ENCODE assay signal across 22 cellular contexts in genomic region chr10:49833162-49833561, GRCh38.
DNase-seq lines count a peak whose midpoint lies in the region; ATAC-seq and TF ChIP-seq lines count a peak whose summit lies in the region.
"Had no signal": no experiment of that assay in that cellular context is flagged by ENCODE, and none has a peak within 500 bp of the region (broad histone marks: within the 10 kb centered on the region; RNA-seq: fewer than 3 reads in every experiment).

No MANE protein-coding gene starts in this region.

- H2AK9ac ChIP-seq in IMR-90 (replicated peaks; ENCODE audit: low read depth, low read length, poor library complexity), result no peak overlapping the region

- no peak for TF ChIP-seq POLR2A in IMR-90 (IDR thresholded peaks at IDR 0.05; ENCODE audit: low read depth, low read length)

- H3K23ac ChIP-seq in IMR-90 (ENCODE audit: low read depth, low read length), result no peak overlapping the region

- H3K56ac ChIP-seq in IMR-90 (ENCODE audit: extremely low read depth, insufficient read depth, low read length), result no peak overlapping the region

- H3K4me3 Mint-ChIP-seq in endodermal cell, result no peak overlapping the region
- no peak overlapping the region for H3K4me3 Mint-ChIP-seq in nephron
- H3K4me3 Mint-ChIP-seq: CD14-positive monocyte; CD4-positive, alpha-beta T cell; CD8-positive, alpha-beta memory T cell had no signal

- H3K9ac ChIP-seq in IMR-90 (ENCODE audit: low read depth, low read length) (no peak overlapping the region), endodermal cell (ENCODE audit: extremely low read depth, low read length, poor library complexity, severe bottlenecking) (no peak overlapping the region)
- H3K9ac ChIP-seq: BLaER1 treated with 17β-estradiol and CSF1 and Interleukin-3, amounts not matched to agents 10 nM and 100 nM had no signal

- no peak overlapping the region for H2BK15ac ChIP-seq in IMR-90 (ENCODE audit: low read depth, low read length)

- H3K4me1 ChIP-seq in A673 (ENCODE audit: insufficient read depth, low read length, poor library complexity, severe bottlenecking), result peaks cover 70% of the 10 kb centered on the region
- H3K4me1 ChIP-seq in IMR-90 (ENCODE audit: control insufficient read depth, insufficient read depth, low read length), result peaks cover 2% of the 10 kb centered on the region; the same call in 1 of the 2 replicates
- H3K4me1 ChIP-seq in endodermal cell (ENCODE audit: control insufficient read depth, insufficient read depth, low read length), result no peaks in the 10 kb centered on the region
- H3K4me1 ChIP-seq: BE2C had no signal

- no peak overlapping the region for H2AK5ac ChIP-seq in IMR-90 (ENCODE audit: low read depth, low read length)

- H3K4me3 ChIP-seq in A673 (ENCODE audit: low read depth, low read length, poor library complexity, severe bottlenecking) (no peak overlapping the region), IMR-90 (ENCODE audit: insufficient read depth, low read depth, low read length) (no peak overlapping the region), endodermal cell (ENCODE audit: low read length) (no peak overlapping the region)
- H3K4me3 ChIP-seq: BLaER1 treated with 17β-estradiol and CSF1 and Interleukin-3, amounts not matched to agents 10 nM and 100 nM; GM12878 had no signal

- no peaks in the 10 kb centered on the region for H3K27me3 Mint-ChIP-seq in endodermal cell (ENCODE audit: insufficient read depth)
- no peaks in the 10 kb centered on the region for H3K27me3 Mint-ChIP-seq in nephron (ENCODE audit: low read depth)
- H3K27me3 Mint-ChIP-seq: CD4-positive, alpha-beta T cell; CD8-positive, alpha-beta memory T cell had no signal

- ATAC-seq in IMR-90 (ENCODE audit: low read depth) (no peak), GM21526 (IDR thresholded peaks at IDR 0.05; ENCODE audit: low FRiP score, unreplicated experiment) (no peak)
- ATAC-seq: GM12878 had no signal

- BruUV-seq in A673 (replicated peaks; lab: Mats Ljungman, UMichigan) (no TSS peak), IMR-90 (replicated peaks; lab: Mats Ljungman, UMichigan) (no TSS peak)

- TF ChIP-seq CTCF in A673 (conservative IDR thresholded peaks at IDR 0.05; ENCODE audit: low read depth, low read length), result no peak
- no peak for TF ChIP-seq CTCF in IMR-90 (conservative IDR thresholded peaks at IDR 0.05; ENCODE audit: low read depth, low read length)
- no peak for TF ChIP-seq CTCF in endodermal cell (conservative IDR thresholded peaks at IDR 0.05)
- TF ChIP-seq CTCF in nephron (IDR thresholded peaks at IDR 0.05; ENCODE audit: unreplicated experiment in 3 of 3), result no peak

- H4K8ac ChIP-seq in IMR-90 (ENCODE audit: low read depth in 2 of 2, low read length in 2 of 2), result no peak overlapping the region

- H4K20me1 ChIP-seq in IMR-90 (ENCODE audit: insufficient read depth, low read length), result no peaks in the 10 kb centered on the region; the same call in 1 of the 2 replicates
- H4K20me1 ChIP-seq: BLaER1 treated with 17β-estradiol and CSF1 and Interleukin-3, amounts not matched to agents 10 nM and 100 nM had no signal

- CTCF ChIA-PET in A673 (lab: Charles Lee), result no interaction called here
- CTCF ChIA-PET in IMR-90 (lab: Yijun Ruan, JAX), result no interaction called here

- dilution Hi-C loops in IMR-90 (cut with HindIII; ENCODE audit: low sequenced_read_pairs, unreplicated experiment), result no loop called here

- in situ Hi-C loops in IMR-90 (cut with MboI; ENCODE audit: low sequenced_read_pairs), result no loop called here

- H3K9me3 ChIP-seq in A673 (ENCODE audit: low read depth, low read length, poor library complexity, severe bottlenecking) (no peaks in the 10 kb centered on the region), IMR-90 (ENCODE audit: control insufficient read depth, insufficient read depth, low read length) (no peaks in the 10 kb centered on the region), endodermal cell (ENCODE audit: control insufficient read depth, low read length) (no peaks in the 10 kb centered on the region)
- H3K9me3 ChIP-seq: BE2C; BLaER1 treated with 17β-estradiol and CSF1 and Interleukin-3, amounts not matched to agents 10 nM and 100 nM had no signal

- H3K36me3 ChIP-seq in A673 (ENCODE audit: insufficient read depth, low read length, poor library complexity, severe bottlenecking), result no peaks in the 10 kb centered on the region
- peaks cover 15% of the 10 kb centered on the region for H3K36me3 ChIP-seq in IMR-90 (ENCODE audit: control insufficient read depth, insufficient read depth, low read length)
- H3K36me3 ChIP-seq in endodermal cell (ENCODE audit: control insufficient read depth, insufficient read depth, low read length), result peaks cover 40% of the 10 kb centered on the region

- peaks cover 3% of the 10 kb centered on the region; the same call in 1 of the 2 replicates for H3K9me1 ChIP-seq in IMR-90 (ENCODE audit: insufficient read depth, low read length)

- POLR2A ChIA-PET in A673 (lab: Charles Lee; ENCODE audit: low non-redundant PET), result interaction anchor here (0.5 kb wide), 1 partner anchor 19 kb away, joined by 3 read pairs; no protein-coding TSS in a partner anchor
- POLR2A ChIA-PET in IMR-90 (lab: Charles Lee; ENCODE audit: unreplicated experiment), result no interaction called here

- no peak overlapping the region for H4K5ac ChIP-seq in IMR-90 (ENCODE audit: low read depth, low read length)

- H3K4me1 Mint-ChIP-seq in endodermal cell (peaks cover 18% of the 10 kb centered on the region), nephron (peaks cover 5% of the 10 kb centered on the region)
- H3K4me1 Mint-ChIP-seq: CD14-positive monocyte; CD8-positive, alpha-beta memory T cell had no signal

- no peak overlapping the region for H4K91ac ChIP-seq in IMR-90 (ENCODE audit: insufficient read depth, low read depth, low read length)

- H3K27ac Mint-ChIP-seq in endodermal cell (no peak overlapping the region), nephron (peak overlapping the region in 2 of 3 experiments; percentile 19 to 91)
- H3K27ac Mint-ChIP-seq: CD4-positive, alpha-beta T cell had no signal

- no peak overlapping the region for H3K4me2 ChIP-seq in IMR-90 (ENCODE audit: low read depth, low read length)
- H3K4me2 ChIP-seq: BLaER1 treated with 17β-estradiol and CSF1 and Interleukin-3, amounts not matched to agents 10 nM and 100 nM had no signal

- no peak overlapping the region for H2AFZ ChIP-seq in IMR-90 (replicated peaks; ENCODE audit: low read length, poor library complexity)

- no peak overlapping the region for H2BK5ac ChIP-seq in IMR-90 (ENCODE audit: low read depth, low read length, poor library complexity, severe bottlenecking)

- no peak for TF ChIP-seq RAD21 in IMR-90 (IDR thresholded peaks at IDR 0.05; ENCODE audit: low read length)

- no peak overlapping the region for H2BK20ac ChIP-seq in IMR-90 (ENCODE audit: low read depth, low read length)

- H3K14ac ChIP-seq in IMR-90 (replicated peaks; ENCODE audit: low read depth, low read length), result no peak overlapping the region

- H2BK120ac ChIP-seq in IMR-90 (ENCODE audit: low read depth, low read length), result no peak overlapping the region

- no peak overlapping the region for H3K4ac ChIP-seq in IMR-90 (ENCODE audit: low read depth, low read length)

- intact Hi-C loops in A673 (cut with micrococcal nuclease; ENCODE audit: unreplicated experiment), result no loop called here
- intact Hi-C loops in IMR-90 (cut with micrococcal nuclease), result no loop called here
- intact Hi-C loops in posterior cingulate gyrus (cut with DNase I), result no loop called here

- H3K36me3 Mint-ChIP-seq in endodermal cell (ENCODE audit: low read depth), result peaks cover 34% of the 10 kb centered on the region
- H3K36me3 Mint-ChIP-seq in nephron (ENCODE audit: low read depth), result peaks cover 31% of the 10 kb centered on the region

- H3K79me1 ChIP-seq in IMR-90 (ENCODE audit: low read depth in 1 of 2, low read length in 2 of 2), result no peaks in the 10 kb centered on the region

- H3K27ac ChIP-seq in A673 (ENCODE audit: low read depth, low read length, poor library complexity, severe bottlenecking) (no peak overlapping the region), IMR-90 (ENCODE audit: insufficient read depth, low read length) (no peak overlapping the region), endodermal cell (ENCODE audit: low read depth, low read length) (peak overlapping the region; percentile 24)
- H3K27ac ChIP-seq: BLaER1 treated with 17β-estradiol and CSF1 and Interleukin-3, amounts not matched to agents 10 nM and 100 nM had no signal

- no peak overlapping the region for H3K18ac ChIP-seq in IMR-90 (ENCODE audit: low read depth, low read length)

- no peaks in the 10 kb centered on the region for H3K27me3 ChIP-seq in A673 (replicated peaks; ENCODE audit: insufficient read depth, low read depth, low read length, poor library complexity)
- no peaks in the 10 kb centered on the region for H3K27me3 ChIP-seq in IMR-90 (ENCODE audit: control insufficient read depth, insufficient read depth, low read length)
- H3K27me3 ChIP-seq in endodermal cell (ENCODE audit: control insufficient read depth, insufficient read depth, low read length, poor library complexity, severe bottlenecking), result no peaks in the 10 kb centered on the region
- H3K27me3 ChIP-seq: BE2C; BLaER1 treated with 17β-estradiol and CSF1 and Interleukin-3, amounts not matched to agents 10 nM and 100 nM had no signal

- DNase-seq in A673 (ENCODE audit: low spot score) (peak; percentile 14), IMR-90 (no peak), endodermal cell (no peak), posterior cingulate gyrus (no peak), NCI-H1694 treated with DMSO at 0.1 percent for 48 hours (lab: John Stamatoyannopoulos, UW) (no peak)
- no peak for DNase-seq in effector CD4-positive, alpha-beta T cell
- DNase-seq: ACHN; AML-193; BE2C; CD4-positive, alpha-beta T cell; CD8-positive, alpha-beta memory T cell; DMS 273 treated with DMSO at 0.1 percent for 48 hours; DMS79; EL; GDM1; H7; HCEC 1CT had no signal

- no peaks in the 10 kb centered on the region for H3K9me3 Mint-ChIP-seq in endodermal cell
- no peaks in the 10 kb centered on the region for H3K9me3 Mint-ChIP-seq in nephron
- H3K9me3 Mint-ChIP-seq: CD4-positive, alpha-beta T cell; CD8-positive, alpha-beta memory T cell had no signal

TF ChIP-seq in IMR-90, 13 proteins besides CTCF, POLR2A, EP300 and RAD21:
- no peak for TF ChIP-seq MXI1 (IDR thresholded peaks at IDR 0.05; ENCODE audit: borderline replicate concordance, low read depth, low read length)
- TF ChIP-seq MAFK (IDR thresholded peaks at IDR 0.05; ENCODE audit: low read depth, low read length), result peak; percentile 47; the same call in 1 of the 2 replicates
